14 cellular contexts compared by ENCODE assay signal in the genomic region with DNA sequence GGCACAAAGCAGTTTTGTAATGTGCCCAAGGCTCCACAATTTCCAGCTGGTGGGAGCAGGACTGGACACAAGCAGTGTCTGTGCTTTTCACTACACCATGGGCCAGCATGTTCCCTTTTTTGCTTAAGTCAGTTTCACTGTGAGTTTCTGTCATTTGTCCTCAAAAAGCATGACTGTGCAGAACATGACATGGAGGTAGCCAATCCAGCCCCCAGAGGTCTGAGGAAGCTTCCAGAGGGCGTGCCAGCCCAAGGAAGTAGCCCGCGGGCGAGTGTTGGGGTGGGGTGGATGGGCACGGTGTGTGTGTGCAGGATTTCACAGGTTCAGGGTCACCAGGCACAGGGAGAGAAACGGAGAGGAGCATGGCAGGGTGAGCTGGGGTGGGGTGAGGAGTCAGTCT. TPM values are rescaled to one million over a fixed set of nuclear protein-coding genes. Genes with fewer than 3 reads are reported as not detected.
A peak's percentile ranks its signal among the peaks of the same experiment; 100 is the strongest.
DNase-seq lines count a peak whose midpoint lies in the region; ATAC-seq, FAIRE-seq and TF ChIP-seq lines count a peak whose summit lies in the region.
"Had no signal": no experiment of that assay in that cellular context is flagged by ENCODE, and none has a peak within 500 bp of the region (broad histone marks: within the 10 kb centered on the region; RNA-seq: fewer than 3 reads in every experiment).

No MANE protein-coding gene starts in this region.

- H3K27ac Mint-ChIP-seq in activated CD8-positive, alpha-beta memory T cell treated with anti-CD3 and anti-CD28 coated beads, Interleukin-2, amount 10 ng/mL, durations not matched to agents 7 days and 5 days, result no peak overlapping the region

- FAIRE-seq in K562 (lab: Jason Lieb, UNC), result peak; percentile 64
- FAIRE-seq: endometrium, frontal cortex, keratinocyte had no signal

- ATAC-seq in activated CD8-positive, alpha-beta memory T cell treated with anti-CD3 and anti-CD28 coated beads, Interleukin-2, amount 10 ng/mL, durations not matched to agents 7 days and 5 days, result no peak
- ATAC-seq in K562 (peak; percentile 87), lower lobe of right lung (peak; percentile 73 to 86), GM18498 (IDR thresholded peaks at IDR 0.05; ENCODE audit: unreplicated experiment) (no peak)

- H3K36me3 ChIP-seq in K562 (ENCODE audit: control insufficient read depth, insufficient read depth, low read length), result no peaks in the 10 kb centered on the region
- no peaks in the 10 kb centered on the region for H3K36me3 ChIP-seq in lower lobe of right lung
- H3K36me3 ChIP-seq in smooth muscle cell (ENCODE audit: low read depth), result no peaks in the 10 kb centered on the region

- peaks cover 2% of the 10 kb centered on the region for H3K27me3 Mint-ChIP-seq in activated CD8-positive, alpha-beta memory T cell treated with anti-CD3 and anti-CD28 coated beads, Interleukin-2, amount 10 ng/mL, durations not matched to agents 7 days and 5 days
- H3K27me3 Mint-ChIP-seq: central memory CD8-positive, alpha-beta T cell had no signal

- CTCF ChIA-PET in activated CD8-positive, alpha-beta memory T cell treated with anti-CD3 and anti-CD28 coated beads, Interleukin-2, amount 10 ng/mL, durations not matched to agents 7 days and 5 days (lab: Charles Lee), result no interaction called here
- CTCF ChIA-PET in K562 (lab: Yijun Ruan, JAX; ENCODE audit: low intra/inter-chr PET ratio), result interaction anchor here (0.5 kb wide), 1 partner anchor 70 kb away, joined by 5 read pairs; no protein-coding TSS in a partner anchor

- no TSS peak for BruUV-seq in K562 (replicated peaks; lab: Mats Ljungman, UMichigan)

- H3K27me3 ChIP-seq in K562 (ENCODE audit: control insufficient read depth in 2 of 2, insufficient read depth in 2 of 2, low read length in 2 of 2), result no peaks in the 10 kb centered on the region
- H3K27me3 ChIP-seq in lower lobe of right lung (ENCODE audit: low read depth), result no peaks in the 10 kb centered on the region
- H3K27me3 ChIP-seq in smooth muscle cell (ENCODE audit: low read depth), result peaks cover 9% of the 10 kb centered on the region

- peak overlapping the region; percentile 60 for H3K4me2 ChIP-seq in K562 (ENCODE audit: insufficient read depth, low read length)
- no peak overlapping the region for H3K4me2 ChIP-seq in smooth muscle cell

- no peaks in the 10 kb centered on the region for H3K9me3 ChIP-seq in K562 (replicated peaks; ENCODE audit: control insufficient read depth, insufficient read depth, low read depth, low read length)
- no peaks in the 10 kb centered on the region for H3K9me3 ChIP-seq in lower lobe of right lung
- H3K9me3 ChIP-seq in smooth muscle cell (replicated peaks; ENCODE audit: low read depth), result no peaks in the 10 kb centered on the region

- TF ChIP-seq POLR2A in K562 (conservative IDR thresholded peaks at IDR 0.05), result no peak

- peak overlapping the region; percentile 72 for H2AFZ ChIP-seq in K562 (ENCODE audit: low read depth, low read length)
- H2AFZ ChIP-seq in smooth muscle cell (ENCODE audit: low read depth), result no peak overlapping the region

- POLR2A ChIA-PET in K562 (lab: Yijun Ruan, JAX), result interaction anchor here (0.6 to 1.1 kb wide), 2 partner anchors 9 to 377 kb away, joined by 3 read pairs; no protein-coding TSS in a partner anchor

- intact Hi-C loops in K562 (cut with micrococcal nuclease) (no loop called here), lower lobe of right lung (cut with DNase I) (no loop called here)

- no peak overlapping the region for H3K4me3 Mint-ChIP-seq in activated CD8-positive, alpha-beta memory T cell treated with anti-CD3 and anti-CD28 coated beads, Interleukin-2, amount 10 ng/mL, durations not matched to agents 7 days and 5 days
- H3K4me3 Mint-ChIP-seq: central memory CD8-positive, alpha-beta T cell had no signal

- H3K27ac ChIP-seq in K562 (ENCODE audit: extremely low read depth, low read depth, low read length), result peak overlapping the region; percentile 36; the same call in 1 of the 3 replicates
- no peak overlapping the region for H3K27ac ChIP-seq in lower lobe of right lung
- no peak overlapping the region for H3K27ac ChIP-seq in smooth muscle cell (ENCODE audit: low read depth)

- H3K4me3 ChIP-seq in K562 (no peak overlapping the region), lower lobe of right lung (no peak overlapping the region), smooth muscle cell (no peak overlapping the region)

- no peaks in the 10 kb centered on the region for H3K79me2 ChIP-seq in K562 (ENCODE audit: control insufficient read depth, insufficient read depth, low read length)
- H3K79me2 ChIP-seq in smooth muscle cell (ENCODE audit: low read depth), result no peaks in the 10 kb centered on the region

- DNase-seq in activated CD8-positive, alpha-beta memory T cell treated with anti-CD3 and anti-CD28 coated beads, Interleukin-2, amount 10 ng/mL, durations not matched to agents 7 days and 5 days, result peak; percentile 36
- DNase-seq in activated CD8-positive, alpha-beta memory T cell treated with anti-CD3 and anti-CD28 coated beads, Interleukin-2, amount 50 U/mL, for 48 hours, result no peak
- DNase-seq in K562 (ENCODE audit: extremely low read depth in 1 of 4, low spot score in 3 of 4), result peak in 2 of 4 experiments; percentile 32 to 44
- peak; percentile 68 for DNase-seq in lower lobe of right lung
- DNase-seq in cerebellar cortex (ENCODE audit: low spot score), result no peak
- DNase-seq in middle frontal gyrus (ENCODE audit: extremely low spot score, low spot score), result no peak
- DNase-seq in smooth muscle cell (lab: John Stamatoyannopoulos, UW; ENCODE audit: unreplicated experiment), result no peak
- DNase-seq: 8988T, NCI-H1417 had no signal

- H3K4me1 ChIP-seq in K562 (replicated peaks in 1 of 2; ENCODE audit: control insufficient read depth in 2 of 2, insufficient read depth in 2 of 2, low read length in 2 of 2) (peaks cover 13 to 18% of the 10 kb centered on the region in 2 experiments; a peak in 4 of 5 replicates), lower lobe of right lung (no peaks in the 10 kb centered on the region), smooth muscle cell (ENCODE audit: low read depth) (no peaks in the 10 kb centered on the region)

- H3K9me3 Mint-ChIP-seq in activated CD8-positive, alpha-beta memory T cell treated with anti-CD3 and anti-CD28 coated beads, Interleukin-2, amount 10 ng/mL, durations not matched to agents 7 days and 5 days (ENCODE audit: low read depth), result no peaks in the 10 kb centered on the region
- H3K9me3 Mint-ChIP-seq: central memory CD8-positive, alpha-beta T cell had no signal

- H3K9ac ChIP-seq in K562 (ENCODE audit: insufficient read depth in 1 of 2, low read depth in 2 of 2, low read length in 2 of 2) (peak overlapping the region in 1 of 2 experiments; percentile 60; a peak in 2 of 4 replicates), smooth muscle cell (ENCODE audit: low read depth) (no peak overlapping the region)

- no peak for TF ChIP-seq RAD21 in K562 (CRISPR knock-in tag; conservative IDR thresholded peaks at IDR 0.05 in 1 of 2, IDR thresholded peaks at IDR 0.05 in 1 of 2)

- no peaks in the 10 kb centered on the region for H3K9me1 ChIP-seq in K562 (ENCODE audit: control insufficient read depth, insufficient read depth, low read length)

- no peaks in the 10 kb centered on the region for H3F3A ChIP-seq in smooth muscle cell (ENCODE audit: low read depth)

- no peak for TF ChIP-seq EP300 in K562 (IDR thresholded peaks at IDR 0.05; ENCODE audit: low read length)

- in situ Hi-C loops in K562 (cut with MboI), result no loop called here

- H3K36me3 Mint-ChIP-seq in activated CD8-positive, alpha-beta memory T cell treated with anti-CD3 and anti-CD28 coated beads, Interleukin-2, amount 10 ng/mL, durations not matched to agents 7 days and 5 days, result no peaks in the 10 kb centered on the region

- no peak for TF ChIP-seq CTCF in K562 (IDR thresholded peaks at IDR 0.05 in 2 of 3, conservative IDR thresholded peaks at IDR 0.05 in 1 of 3; ENCODE audit: insufficient read depth in 2 of 3, low read depth in 1 of 3, low read length in 3 of 3)
- no peak for TF ChIP-seq CTCF in lower lobe of right lung (IDR thresholded peaks at IDR 0.05)
- TF ChIP-seq CTCF in smooth muscle cell (IDR thresholded peaks at IDR 0.05; ENCODE audit: borderline replicate concordance, insufficient read depth, poor library complexity, severe bottlenecking), result no peak

- no peaks in the 10 kb centered on the region for H3K4me1 Mint-ChIP-seq in activated CD8-positive, alpha-beta memory T cell treated with anti-CD3 and anti-CD28 coated beads, Interleukin-2, amount 10 ng/mL, durations not matched to agents 7 days and 5 days
- H3K4me1 Mint-ChIP-seq: central memory CD8-positive, alpha-beta T cell had no signal

- 10% methylated on average over 6 of the region's 6 CpGs for WGBS in K562 (ENCODE audit: insufficient coverage, low coverage, missing lambda C conversion rate)
- WGBS in smooth muscle cell (ENCODE audit: low lambda C conversion rate), result 91% methylated on average over 6 of the region's 6 CpGs

- H4K20me1 ChIP-seq in K562 (replicated peaks; ENCODE audit: control insufficient read depth, insufficient read depth, low read length) (no peaks in the 10 kb centered on the region), smooth muscle cell (ENCODE audit: low read depth) (no peaks in the 10 kb centered on the region)

RNA-seq across cellular contexts. Expression of gene EEFSEC, which starts 8.0 kb away (rescaled TPM):
- total RNA-seq in activated CD8-positive, alpha-beta memory T cell treated with anti-CD3 and anti-CD28 coated beads, Interleukin-2, amount 10 ng/mL, durations not matched to agents 7 days and 5 days, result 10 to 100 TPM; 19.4 to 19.7 TPM
- total RNA-seq in K562 (2011; cell fraction: chromatin; rRNA removed; ENCODE audit: low replicate concordance), result 13.5 and 23.2 TPM in 2 replicates
- 18.2 and 23.6 TPM in 2 replicates for total RNA-seq in K562 (2011; cell fraction: nucleolus; rRNA removed)
- total RNA-seq in K562 (2011; cell fraction: nucleoplasm; rRNA removed), result 9.9 and 12.0 TPM in 2 replicates
- 11.1 and 13.6 TPM in 2 replicates for total RNA-seq in K562 (2014; rRNA removed)
- 1.3 and 2.0 TPM in 2 replicates for total RNA-seq in K562 (2014; rRNA removed; fragmentation: Illumina TruSeq; extraction: Trizol)
- 5.0 and 5.2 TPM in 2 replicates for total RNA-seq in K562 (2015; rRNA removed; fragmentation: Illumina TruSeq; extraction: Trizol)
- 11.8 and 14.9 TPM in 2 replicates for total RNA-seq in K562 (2021)
- 7.7 and 10.5 TPM in 2 replicates for polyA plus RNA-seq in K562 (2011; rRNA removed)
- polyA plus RNA-seq in K562 (2011; cell fraction: cytosol; rRNA removed), result 6.6 and 20.6 TPM in 2 replicates
- polyA plus RNA-seq in K562 (2011; cell fraction: nucleus; rRNA removed), result 12.8 and 19.8 TPM in 2 replicates
- 11.5 and 19.8 TPM in 2 replicates for polyA plus RNA-seq in K562 (2012)
- polyA plus RNA-seq in K562 (2014; fragmentation: Illumina TruSeq; extraction: Trizol), result 9.2 and 11.8 TPM in 2 replicates
- polyA plus RNA-seq in K562 (2014; fragmentation: Nextera tagmentation; extraction: Ambion mirVana), result under 1 TPM; 0.35 to 0.52 TPM
- polyA plus RNA-seq in K562 (2014; rRNA removed), result 8.6 and 11.6 TPM in 2 replicates
- 6.0 and 7.0 TPM in 2 replicates for polyA minus RNA-seq in K562 (2011; rRNA and poly(A)+ RNA removed)
- 8.6 and 15.6 TPM in 2 replicates for polyA minus RNA-seq in K562 (2011; cell fraction: cytosol; rRNA and poly(A)+ RNA removed)
- polyA minus RNA-seq in K562 (2011; cell fraction: nucleus; rRNA and poly(A)+ RNA removed), result 19.1 and 22.1 TPM in 2 replicates
- 15.6 TPM for total RNA-seq in lower lobe of right lung
- 11.4 and 12.4 TPM in 2 replicates for total RNA-seq in smooth muscle cell
- 17.1 and 24.7 TPM in 2 replicates for polyA plus RNA-seq in smooth muscle cell

RNA-seq across cellular contexts. Expression of gene RUVBL1, which starts 21.7 kb away (rescaled TPM):
- total RNA-seq in activated CD8-positive, alpha-beta memory T cell treated with anti-CD3 and anti-CD28 coated beads, Interleukin-2, amount 10 ng/mL, durations not matched to agents 7 days and 5 days, result 10 to 100 TPM; 63.8 to 73.5 TPM
- total RNA-seq in K562 (2011; cell fraction: chromatin; rRNA removed; ENCODE audit: low replicate concordance), result 55.5 and 61.2 TPM in 2 replicates
- total RNA-seq in K562 (2011; cell fraction: nucleolus; rRNA removed), result 45.7 and 51.0 TPM in 2 replicates
- total RNA-seq in K562 (2011; cell fraction: nucleoplasm; rRNA removed), result 45.6 and 47.1 TPM in 2 replicates
- total RNA-seq in K562 (2014; rRNA removed), result 140 and 148 TPM in 2 replicates
- total RNA-seq in K562 (2014; rRNA removed; fragmentation: Illumina TruSeq; extraction: Trizol), result 117 and 119 TPM in 2 replicates
- total RNA-seq in K562 (2015; rRNA removed; fragmentation: Illumina TruSeq; extraction: Trizol), result 131 TPM in 2 replicates
- total RNA-seq in K562 (2021), result 106 and 110 TPM in 2 replicates
- 69.8 and 94.4 TPM in 2 replicates for polyA plus RNA-seq in K562 (2011; rRNA removed)
- 80.6 and 98.7 TPM in 2 replicates for polyA plus RNA-seq in K562 (2011; cell fraction: cytosol; rRNA removed)
- polyA plus RNA-seq in K562 (2011; cell fraction: nucleus; rRNA removed), result 36.0 and 40.8 TPM in 2 replicates
- polyA plus RNA-seq in K562 (2012), result 77.9 and 122 TPM in 2 replicates
- 140 and 147 TPM in 2 replicates for polyA plus RNA-seq in K562 (2014; fragmentation: Illumina TruSeq; extraction: Trizol)
- 10 to 100 TPM; 20.7 to 40.2 TPM for polyA plus RNA-seq in K562 (2014; fragmentation: Nextera tagmentation; extraction: Ambion mirVana)
- 103 and 113 TPM in 2 replicates for polyA plus RNA-seq in K562 (2014; rRNA removed)
- polyA minus RNA-seq in K562 (2011; rRNA and poly(A)+ RNA removed), result 63.4 and 91.2 TPM in 2 replicates
- polyA minus RNA-seq in K562 (2011; cell fraction: cytosol; rRNA and poly(A)+ RNA removed), result 42.4 and 64.1 TPM in 2 replicates
- polyA minus RNA-seq in K562 (2011; cell fraction: nucleus; rRNA and poly(A)+ RNA removed), result 28.1 and 32.5 TPM in 2 replicates
- total RNA-seq in lower lobe of right lung, result 21.4 TPM
- total RNA-seq in smooth muscle cell, result 25.5 and 32.9 TPM in 2 replicates
- polyA plus RNA-seq in smooth muscle cell, result 36.9 and 37.1 TPM in 2 replicates

Comparison
In these comparisons a context has a peak if more than half of its experiments do, and no peak if none do; other contexts are left out.
1. DNase-seq: peak in activated CD8-positive, alpha-beta memory T cell treated with anti-CD3 and anti-CD28 coated beads, Interleukin-2, amount 10 ng/mL, durations not matched to agents 7 days and 5 days (single experiment) and lower lobe of right lung (single experiment); none in activated CD8-positive, alpha-beta memory T cell treated with anti-CD3 and anti-CD28 coated beads, Interleukin-2, amount 50 U/mL, for 48 hours (single experiment), cerebellar cortex (single experiment), middle frontal gyrus (single experiment) and smooth muscle cell (single experiment).
2. ATAC-seq: peak in K562 (single experiment) and lower lobe of right lung (2 of 2); none in activated CD8-positive, alpha-beta memory T cell treated with anti-CD3 and anti-CD28 coated beads, Interleukin-2, amount 10 ng/mL, durations not matched to agents 7 days and 5 days (single experiment) and GM18498 (single experiment).